ENCODE assay signal across 20 cellular contexts in genomic region chrY:19549671-19550466, GRCh38.
"Had no signal": no experiment of that assay in that cellular context is flagged by ENCODE, and none has a peak within 500 bp of the region (broad histone marks: within the 10 kb centered on the region; RNA-seq: fewer than 3 reads in every experiment).

No MANE protein-coding gene starts in this region.

- H3K27ac ChIP-seq: breast epithelium, parathyroid adenoma, transverse colon had no signal

- H3K4me1 ChIP-seq: breast epithelium, parathyroid adenoma, transverse colon had no signal

- H3K4me1 Mint-ChIP-seq: memory B cell, nephron progenitor cell had no signal

- H3K9me3 Mint-ChIP-seq: activated naive CD4-positive, alpha-beta T cell treated with anti-CD3 and anti-CD28 coated beads, Interleukin-2, amount 50 U/mL, for 72 hours; central memory CD8-positive, alpha-beta T cell; effector memory CD8-positive, alpha-beta T cell; memory B cell; nephron progenitor cell had no signal

- H3K4me3 ChIP-seq: breast epithelium, transverse colon had no signal

- H3K27ac Mint-ChIP-seq: activated naive CD4-positive, alpha-beta T cell treated with anti-CD3 and anti-CD28 coated beads, Interleukin-2, amount 50 U/mL, for 72 hours; effector memory CD8-positive, alpha-beta T cell; memory B cell; nephron progenitor cell had no signal

- ATAC-seq: activated naive CD4-positive, alpha-beta T cell treated with anti-CD3 and anti-CD28 coated beads, Interleukin-2, amount 50 U/mL, for 72 hours; effector memory CD8-positive, alpha-beta T cell; esophagus mucosa; right cardiac atrium had no signal

- H3K9ac ChIP-seq: parathyroid adenoma had no signal

- H3K27me3 ChIP-seq: breast epithelium, transverse colon had no signal

- H3K36me3 Mint-ChIP-seq: activated naive CD4-positive, alpha-beta T cell treated with anti-CD3 and anti-CD28 coated beads, Interleukin-2, amount 50 U/mL, for 72 hours; memory B cell had no signal

- DNase-seq: activated CD4-positive, alpha-beta T cell treated with anti-CD3 and anti-CD28 coated beads, Interleukin-2, amount 50 U/mL, for 48 hours; activated gamma-delta T cell; activated T-cell treated with anti-CD3 and anti-CD28 coated beads for 4 hours; amniotic stem cell; effector memory CD8-positive, alpha-beta T cell; foreskin melanocyte; glutamatergic neuron; hippocampal formation; nephron progenitor cell; nucleus accumbens; right cardiac atrium; stimulated activated CD4-positive, alpha-beta T cell treated with anti-CD3 and anti-CD28 coated beads, Interleukin-1b, Interleukin-23, amount 100 ng/mL, for 48 hours; T-helper 1 cell; transverse colon had no signal

- H3K4me3 Mint-ChIP-seq: central memory CD8-positive, alpha-beta T cell; effector memory CD8-positive, alpha-beta T cell; memory B cell; nephron progenitor cell had no signal

- H3K79me2 ChIP-seq: parathyroid adenoma had no signal

- H3K9me3 ChIP-seq: breast epithelium, transverse colon had no signal

- H3K36me3 ChIP-seq: breast epithelium, transverse colon had no signal
